ENCODE assay signal across 18 cellular contexts in genomic region chr22:32535531-32536190, GRCh38.
DNase-seq lines count a peak whose midpoint lies in the region; ATAC-seq and TF ChIP-seq lines count a peak whose summit lies in the region.
"Had no signal": no experiment of that assay in that cellular context is flagged by ENCODE, and none has a peak within 500 bp of the region (broad histone marks: within the 10 kb centered on the region; RNA-seq: fewer than 3 reads in every experiment).

No MANE protein-coding gene starts in this region.

- CTCF ChIA-PET in MCF 10A (lab: Yijun Ruan, JAX) = interaction anchor here (0.7 to 1.7 kb wide), 3 partner anchors 114 to 465 kb away, joined by 4 to 7 read pairs (median 4); no protein-coding TSS in a partner anchor
- CTCF ChIA-PET in IMR-90 (lab: Yijun Ruan, JAX) = interaction anchor here (1.2 kb wide), 1 partner anchor 261 kb away, joined by 4 read pairs; no protein-coding TSS in a partner anchor

- H3K36me3 ChIP-seq in breast epithelium (no peaks in the 10 kb centered on the region), IMR-90 (ENCODE audit: control insufficient read depth, insufficient read depth, low read length) (no peaks in the 10 kb centered on the region), mesenchymal stem cell (ENCODE audit: control insufficient read depth in 1 of 2, insufficient read depth in 2 of 2, low read depth in 1 of 2, low read length in 2 of 2) (no peaks in the 10 kb centered on the region), smooth muscle cell (ENCODE audit: low read depth) (no peaks in the 10 kb centered on the region)
- H3K36me3 ChIP-seq: BE2C, MG63 had no signal

- H2BK5ac ChIP-seq in IMR-90 (ENCODE audit: low read depth, low read length, poor library complexity, severe bottlenecking) (no peak overlapping the region), mesenchymal stem cell (ENCODE audit: low read depth, low read length, poor library complexity, severe bottlenecking) (no peak overlapping the region)

- no peak overlapping the region for H3K18ac ChIP-seq in IMR-90 (ENCODE audit: low read depth, low read length)
- no peak overlapping the region for H3K18ac ChIP-seq in mesenchymal stem cell (ENCODE audit: low read depth in 1 of 2, low read length in 2 of 2)

- H4K8ac ChIP-seq in IMR-90 (ENCODE audit: low read depth in 2 of 2, low read length in 2 of 2) (no peak overlapping the region), mesenchymal stem cell (ENCODE audit: low read length) (no peak overlapping the region)

- no peak overlapping the region for H3K4ac ChIP-seq in IMR-90 (ENCODE audit: low read depth, low read length)
- no peak overlapping the region for H3K4ac ChIP-seq in mesenchymal stem cell (ENCODE audit: low read depth in 1 of 2, low read length in 2 of 2)

- H3K23ac ChIP-seq in IMR-90 (ENCODE audit: low read depth, low read length) = no peak overlapping the region
- no peak overlapping the region for H3K23ac ChIP-seq in mesenchymal stem cell (ENCODE audit: low read length in 2 of 2)

- no peaks in the 10 kb centered on the region for H3K27me3 Mint-ChIP-seq in MCF 10A (ENCODE audit: insufficient read depth, unreplicated experiment)
- peaks cover 19% of the 10 kb centered on the region for H3K27me3 Mint-ChIP-seq in activated T-helper 17 cell treated with anti-CD3 and anti-CD28 coated beads, Interleukin-2, amount 50 U/mL, for 72 hours

- H3F3A ChIP-seq in smooth muscle cell (ENCODE audit: low read depth) = peaks cover 17% of the 10 kb centered on the region

- peaks cover 32% of the 10 kb centered on the region for H3K4me1 Mint-ChIP-seq in MCF 10A (ENCODE audit: insufficient read depth, unreplicated experiment)
- H3K4me1 Mint-ChIP-seq in activated T-helper 17 cell treated with anti-CD3 and anti-CD28 coated beads, Interleukin-2, amount 50 U/mL, for 72 hours = no peaks in the 10 kb centered on the region
- H3K4me1 Mint-ChIP-seq: CD4-positive, alpha-beta memory T cell had no signal

- no peaks in the 10 kb centered on the region for H3K36me3 Mint-ChIP-seq in MCF 10A (ENCODE audit: insufficient read depth, unreplicated experiment)
- H3K36me3 Mint-ChIP-seq in activated T-helper 17 cell treated with anti-CD3 and anti-CD28 coated beads, Interleukin-2, amount 50 U/mL, for 72 hours (ENCODE audit: low read depth) = no peaks in the 10 kb centered on the region
- H3K36me3 Mint-ChIP-seq: CD4-positive, alpha-beta memory T cell had no signal

- no peak for DNase-seq in breast epithelium (ENCODE audit: low spot score in 2 of 2)
- no peak for DNase-seq in MCF 10A (ENCODE audit: unreplicated experiment)
- no peak for DNase-seq in IMR-90
- no peak for DNase-seq in mesenchymal stem cell
- no peak for DNase-seq in smooth muscle cell (lab: John Stamatoyannopoulos, UW; ENCODE audit: unreplicated experiment)
- DNase-seq in NCI-H1694 (lab: John Stamatoyannopoulos, UW) = no peak
- DNase-seq: 8988T; BE2C; CD4-positive, alpha-beta memory T cell; DMS79; HCEC 1CT; MG63; NCI-H1092 treated with DMSO at 0.1 percent for 48 hours; NCI-H187 treated with DMSO at 0.1 percent for 48 hours; NCI-H526 treated with DMSO at 0.1 percent for 48 hours; SIG-M5 had no signal

- in situ Hi-C loops in IMR-90 (cut with MboI; ENCODE audit: low sequenced_read_pairs) = no loop called here

- no peak for TF ChIP-seq RAD21 in IMR-90 (IDR thresholded peaks at IDR 0.05; ENCODE audit: low read length)

- no peak overlapping the region for H2AK9ac ChIP-seq in IMR-90 (replicated peaks; ENCODE audit: low read depth, low read length, poor library complexity)

- H3K4me2 ChIP-seq in IMR-90 (ENCODE audit: low read depth, low read length) = no peak overlapping the region
- H3K4me2 ChIP-seq in mesenchymal stem cell (ENCODE audit: low read length, poor library complexity, severe bottlenecking) = no peak overlapping the region
- H3K4me2 ChIP-seq in smooth muscle cell = no peak overlapping the region

- 98% methylated on average over 6 of the region's 11 CpGs; no CpG with 5 or more reads in 1 of the 2 experiments for WGBS in IMR-90 (ENCODE audit: extremely low coverage in 2 of 2, insufficient read length in 1 of 2), 2 experiments
- 87% methylated on average over 11 of the region's 11 CpGs for WGBS in mesenchymal stem cell
- 91% methylated on average over 11 of the region's 11 CpGs for WGBS in smooth muscle cell (ENCODE audit: low lambda C conversion rate)

- H2AFZ ChIP-seq in IMR-90 (replicated peaks; ENCODE audit: low read length, poor library complexity) = no peak overlapping the region
- H2AFZ ChIP-seq in mesenchymal stem cell (ENCODE audit: low read depth, low read length) = no peak overlapping the region
- H2AFZ ChIP-seq in smooth muscle cell (ENCODE audit: low read depth) = no peak overlapping the region

- H3K79me1 ChIP-seq in IMR-90 (ENCODE audit: low read depth in 1 of 2, low read length in 2 of 2) = 0 out of 4 replicates have a peak, but pooled peaks cover 0 to 5% of the 10 kb centered on the region in 2 experiments
- no peaks in the 10 kb centered on the region for H3K79me1 ChIP-seq in mesenchymal stem cell (replicated peaks; ENCODE audit: low read length, poor library complexity, severe bottlenecking)

- H3K9me1 ChIP-seq in IMR-90 (ENCODE audit: insufficient read depth, low read length) = peaks cover 14% of the 10 kb centered on the region

- BruUV-seq in MCF 10A (replicated peaks; lab: Mats Ljungman, UMichigan) (no TSS peak), IMR-90 (replicated peaks; lab: Mats Ljungman, UMichigan) (no TSS peak)

- intact Hi-C loops in breast epithelium (cut with DNase I; ENCODE audit: low total_unique reads) (loop anchor here (10.0 kb wide), 3 partner anchors 99 to 459 kb away; no protein-coding TSS in a partner anchor), MCF 10A (cut with micrococcal nuclease) (no loop called here), IMR-90 (cut with micrococcal nuclease) (no loop called here)

- peaks cover 10 to 16% of the 10 kb centered on the region in 2 donors for H3K4me1 ChIP-seq in breast epithelium
- H3K4me1 ChIP-seq in IMR-90 (ENCODE audit: control insufficient read depth, insufficient read depth, low read length) = peaks cover 23% of the 10 kb centered on the region
- peaks cover 7% of the 10 kb centered on the region for H3K4me1 ChIP-seq in mesenchymal stem cell (ENCODE audit: control insufficient read depth, insufficient read depth, low read depth, low read length)
- H3K4me1 ChIP-seq in smooth muscle cell (ENCODE audit: low read depth) = peaks cover 29% of the 10 kb centered on the region

- no peak overlapping the region for H2BK20ac ChIP-seq in IMR-90 (ENCODE audit: low read depth, low read length)

- no peaks in the 10 kb centered on the region for H3K79me2 ChIP-seq in smooth muscle cell (ENCODE audit: low read depth)

- dilution Hi-C loops in IMR-90 (cut with HindIII; ENCODE audit: low sequenced_read_pairs, unreplicated experiment) = no loop called here

- no peak overlapping the region for H2BK15ac ChIP-seq in IMR-90 (ENCODE audit: low read depth, low read length)
- H2BK15ac ChIP-seq in mesenchymal stem cell (ENCODE audit: low read depth, poor library complexity, severe bottlenecking) = no peak overlapping the region

- H3K4me3 Mint-ChIP-seq in MCF 10A (ENCODE audit: unreplicated experiment) = no peak overlapping the region
- no peak overlapping the region for H3K4me3 Mint-ChIP-seq in activated T-helper 17 cell treated with anti-CD3 and anti-CD28 coated beads, Interleukin-2, amount 50 U/mL, for 72 hours
- H3K4me3 Mint-ChIP-seq: CD4-positive, alpha-beta memory T cell had no signal

- no peak for TF ChIP-seq POLR2A in breast epithelium (IDR thresholded peaks at IDR 0.05)
- TF ChIP-seq POLR2A in IMR-90 (IDR thresholded peaks at IDR 0.05; ENCODE audit: low read depth, low read length) = no peak

- H2BK120ac ChIP-seq in IMR-90 (ENCODE audit: low read depth, low read length) (0 out of 2 replicates have a peak overlapping the region, but pooled peaks have one; percentile 3), mesenchymal stem cell (ENCODE audit: low read depth, low read length) (no peak overlapping the region)

- H4K91ac ChIP-seq in IMR-90 (ENCODE audit: insufficient read depth, low read depth, low read length) = no peak overlapping the region
- H4K91ac ChIP-seq in mesenchymal stem cell (ENCODE audit: low read length) = peak overlapping the region; percentile 61

- H2AK5ac ChIP-seq in IMR-90 (ENCODE audit: low read depth, low read length) = no peak overlapping the region
- no peak overlapping the region for H2AK5ac ChIP-seq in mesenchymal stem cell (ENCODE audit: low read length, severe bottlenecking)

- POLR2A ChIA-PET in MCF 10A (lab: Yijun Ruan, JAX) = no interaction called here
- POLR2A ChIA-PET in IMR-90 (lab: Charles Lee; ENCODE audit: unreplicated experiment) = no interaction called here

- H3K4me3 ChIP-seq in breast epithelium = no peak overlapping the region
- no peak overlapping the region for H3K4me3 ChIP-seq in IMR-90 (ENCODE audit: insufficient read depth, low read depth, low read length)
- H3K4me3 ChIP-seq in mesenchymal stem cell (ENCODE audit: insufficient read depth in 1 of 2, low read depth in 1 of 2, low read length in 2 of 2) = no peak overlapping the region
- no peak overlapping the region for H3K4me3 ChIP-seq in smooth muscle cell
- H3K4me3 ChIP-seq: MG63 had no signal

- H3K27ac ChIP-seq in breast epithelium (peak overlapping the region; percentile 73 to 93), IMR-90 (ENCODE audit: insufficient read depth, low read length) (no peak overlapping the region), mesenchymal stem cell (ENCODE audit: low read length, poor library complexity, severe bottlenecking) (no peak overlapping the region), smooth muscle cell (ENCODE audit: low read depth) (peak overlapping the region; percentile 92)

- no peak for TF ChIP-seq CTCF in breast epithelium (IDR thresholded peaks at IDR 0.05)
- no peak for TF ChIP-seq CTCF in MCF 10A (IDR thresholded peaks at IDR 0.05; ENCODE audit: unreplicated experiment)
- TF ChIP-seq CTCF in IMR-90 (conservative IDR thresholded peaks at IDR 0.05; ENCODE audit: low read depth, low read length) = no peak
- TF ChIP-seq CTCF in smooth muscle cell (IDR thresholded peaks at IDR 0.05; ENCODE audit: borderline replicate concordance, insufficient read depth, poor library complexity, severe bottlenecking) = no peak

- no peak overlapping the region for H3K56ac ChIP-seq in IMR-90 (ENCODE audit: extremely low read depth, insufficient read depth, low read length)

- H2BK12ac ChIP-seq in mesenchymal stem cell (ENCODE audit: low read length in 2 of 2) = peak overlapping the region in 1 of 2 experiments; percentile 73

- H3K9me3 Mint-ChIP-seq in MCF 10A (ENCODE audit: unreplicated experiment) = peaks cover 9% of the 10 kb centered on the region
- H3K9me3 Mint-ChIP-seq in activated T-helper 17 cell treated with anti-CD3 and anti-CD28 coated beads, Interleukin-2, amount 50 U/mL, for 72 hours = no peaks in the 10 kb centered on the region

- no peaks in the 10 kb centered on the region for H3K9me3 ChIP-seq in breast epithelium
- H3K9me3 ChIP-seq in IMR-90 (ENCODE audit: control insufficient read depth, insufficient read depth, low read length) = peaks cover 3% of the 10 kb centered on the region; the same call in 1 of the 2 replicates
- no peaks in the 10 kb centered on the region for H3K9me3 ChIP-seq in mesenchymal stem cell (ENCODE audit: control insufficient read depth, low read length)
- H3K9me3 ChIP-seq in smooth muscle cell (replicated peaks; ENCODE audit: low read depth) = no peaks in the 10 kb centered on the region
- H3K9me3 ChIP-seq: BE2C, MG63 had no signal

- no peaks in the 10 kb centered on the region for H4K20me1 ChIP-seq in IMR-90 (ENCODE audit: insufficient read depth, low read length)
- no peaks in the 10 kb centered on the region for H4K20me1 ChIP-seq in smooth muscle cell (ENCODE audit: low read depth)

- H3K9ac ChIP-seq in IMR-90 (ENCODE audit: low read depth, low read length) = no peak overlapping the region
- no peak overlapping the region for H3K9ac ChIP-seq in mesenchymal stem cell (ENCODE audit: low read length)
- no peak overlapping the region for H3K9ac ChIP-seq in smooth muscle cell (ENCODE audit: low read depth)

- H3K27me3 ChIP-seq in breast epithelium (no peaks in the 10 kb centered on the region), IMR-90 (ENCODE audit: control insufficient read depth, insufficient read depth, low read length) (no peaks in the 10 kb centered on the region), mesenchymal stem cell (ENCODE audit: control insufficient read depth in 1 of 2, insufficient read depth in 1 of 2, low read length in 2 of 2) (peaks cover 3 to 25% of the 10 kb centered on the region in 2 experiments), smooth muscle cell (ENCODE audit: low read depth) (no peaks in the 10 kb centered on the region)
- H3K27me3 ChIP-seq: BE2C, MG63 had no signal

- H4K5ac ChIP-seq in IMR-90 (ENCODE audit: low read depth, low read length) = no peak overlapping the region

- H3K27ac Mint-ChIP-seq in MCF 10A (ENCODE audit: low read depth, unreplicated experiment) = no peak overlapping the region
- no peak overlapping the region for H3K27ac Mint-ChIP-seq in activated T-helper 17 cell treated with anti-CD3 and anti-CD28 coated beads, Interleukin-2, amount 50 U/mL, for 72 hours
- H3K27ac Mint-ChIP-seq: CD4-positive, alpha-beta memory T cell had no signal

- no peak for ATAC-seq in IMR-90 (ENCODE audit: low read depth)
- no peak for ATAC-seq in HG03565 (IDR thresholded peaks at IDR 0.05; ENCODE audit: unreplicated experiment)
- no peak for ATAC-seq in activated T-helper 17 cell treated with anti-CD3 and anti-CD28 coated beads, Interleukin-2, amount 50 U/mL, for 72 hours (replicated peaks)

- no peak overlapping the region for H3K14ac ChIP-seq in IMR-90 (replicated peaks; ENCODE audit: low read depth, low read length)
- H3K14ac ChIP-seq in mesenchymal stem cell (ENCODE audit: low read length in 2 of 2) = no peak overlapping the region

Comparison
In these comparisons a context has a peak if more than half of its experiments do, and no peak if none do; other contexts are left out.
1. H3K27ac ChIP-seq: peak in breast epithelium (2 of 2) and smooth muscle cell (single experiment); none in IMR-90 (single experiment) and mesenchymal stem cell (single experiment).